1 cellular context compared by ENCODE assay signal in genomic region chr22:37660709-37661045, GRCh38.
TF ChIP-seq lines count a peak whose summit lies in the region.

No MANE protein-coding gene starts in this region.

TF ChIP-seq in GM12878, 131 proteins besides CTCF, POLR2A, EP300 and RAD21:
- TF ChIP-seq SKIL (IDR thresholded peaks at IDR 0.05; ENCODE audit: low read depth, poor library complexity, severe bottlenecking) (no peak), NR2F1 (conservative IDR thresholded peaks at IDR 0.05) (no peak), MTA3 (IDR thresholded peaks at IDR 0.05; ENCODE audit: borderline replicate concordance, low read length) (no peak), MEF2A (IDR thresholded peaks at IDR 0.05; ENCODE audit: insufficient read depth, low read depth, low read length) (no peak), CREB1 (IDR thresholded peaks at IDR 0.05; ENCODE audit: low read depth) (no peak), HDGF (IDR thresholded peaks at IDR 0.05) (no peak), CBX5 (IDR thresholded peaks at IDR 0.05; ENCODE audit: low read depth) (no peak), BCLAF1 (IDR thresholded peaks at IDR 0.05) (no peak), NR2C2 (IDR thresholded peaks at IDR 0.05; ENCODE audit: borderline replicate concordance, control insufficient read depth, insufficient read length, low read depth) (no peak), ETV6 (conservative IDR thresholded peaks at IDR 0.05 in 1 of 2, IDR thresholded peaks at IDR 0.05 in 1 of 2; ENCODE audit: borderline replicate concordance in 1 of 2, low read depth in 1 of 2) (no peak), CHD4 (IDR thresholded peaks at IDR 0.05) (no peak), JUNB (IDR thresholded peaks at IDR 0.05) (no peak), E2F4 (IDR thresholded peaks at IDR 0.05; ENCODE audit: low read depth, low read length) (no peak), NFXL1 (IDR thresholded peaks at IDR 0.05; ENCODE audit: borderline replicate concordance) (no peak)
